ENCODE assay signal across 1 cellular context in the genomic region with DNA sequence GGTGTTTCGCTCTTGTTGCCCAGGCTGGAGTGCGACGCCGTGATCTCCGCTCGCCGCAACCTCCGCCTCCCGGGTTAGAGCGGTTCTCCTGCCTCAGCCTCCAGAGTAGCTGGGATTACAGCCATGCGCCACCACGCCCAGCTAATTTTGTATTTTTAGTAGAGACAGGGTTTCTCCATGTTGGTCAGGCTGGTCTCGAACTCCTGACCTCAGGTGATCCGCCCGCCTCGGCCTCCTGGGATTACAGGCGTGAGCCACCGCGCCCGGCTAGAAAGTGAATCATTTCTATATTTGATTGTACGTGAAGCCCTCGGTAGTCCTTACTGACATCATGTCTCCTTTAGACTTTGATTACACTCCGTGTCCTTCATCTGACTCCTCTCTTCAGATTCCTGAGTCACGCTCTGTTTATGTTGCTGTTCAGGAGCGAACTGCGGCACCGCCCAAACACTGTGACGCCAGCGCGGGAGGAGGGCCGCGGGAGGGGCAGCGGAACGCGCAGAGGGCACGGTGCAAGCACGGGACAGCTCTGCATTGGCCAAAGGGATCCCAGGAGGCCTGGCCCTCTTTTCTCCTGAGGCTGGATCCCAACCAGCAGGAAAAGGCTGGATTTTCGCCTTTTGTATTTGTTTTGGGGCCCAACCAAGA.
TF ChIP-seq lines count a peak whose summit lies in the region.

No MANE protein-coding gene starts in this region.

TF ChIP-seq in K562, 482 proteins besides CTCF, POLR2A, EP300 and RAD21 (continued from another document and continues in another):
- TF ChIP-seq PRPF4 (IDR thresholded peaks at IDR 0.05; ENCODE audit: insufficient read depth, low read depth, low read length, poor library complexity, severe bottlenecking) (no peak), YY1 (IDR thresholded peaks at IDR 0.05; ENCODE audit: borderline replicate concordance in 1 of 3, control insufficient read depth in 1 of 3, extremely low read depth in 1 of 3, insufficient read depth in 3 of 3, insufficient read length in 1 of 3, insufficient replicate concordance in 2 of 3, low read depth in 1 of 3, low read length in 2 of 3) (no peak), E2F1 (CRISPR knock-in tag; IDR thresholded peaks at IDR 0.05) (no peak), HNRNPK (IDR thresholded peaks at IDR 0.05; ENCODE audit: low read depth, low read length, poor library complexity, severe bottlenecking) (no peak), SLC30A9 (CRISPR knock-in tag; IDR thresholded peaks at IDR 0.05) (no peak), TRIM25 (IDR thresholded peaks at IDR 0.05; ENCODE audit: borderline replicate concordance) (no peak), ZNF347 (CRISPR knock-in tag; IDR thresholded peaks at IDR 0.05; ENCODE audit: low read depth) (no peak), NR0B1 (IDR thresholded peaks at IDR 0.05; ENCODE audit: partially characterized antibody) (no peak), ZNF699 (CRISPR knock-in tag; IDR thresholded peaks at IDR 0.05; ENCODE audit: insufficient replicate concordance) (no peak), NR1H2 (CRISPR knock-in tag; IDR thresholded peaks at IDR 0.05) (no peak), MYNN (IDR thresholded peaks at IDR 0.05) (no peak), MYNN (CRISPR knock-in tag; IDR thresholded peaks at IDR 0.05) (no peak), EWSR1 (IDR thresholded peaks at IDR 0.05; ENCODE audit: borderline replicate concordance, low read depth, partially characterized antibody) (no peak), SMARCC2 (IDR thresholded peaks at IDR 0.05; ENCODE audit: low read depth) (no peak), ZNF584 (CRISPR knock-in tag; IDR thresholded peaks at IDR 0.05; ENCODE audit: low read depth) (no peak), CBX2 (IDR thresholded peaks at IDR 0.05; ENCODE audit: insufficient read depth, low read length, poor library complexity, severe bottlenecking) (no peak), NCOR1 (IDR thresholded peaks at IDR 0.05) (peak; percentile 45; the same call in 1 of the 2 replicates), SMARCE1 (IDR thresholded peaks at IDR 0.05) (peak; percentile 41; the same call in 1 of the 2 replicates), BCLAF1 (IDR thresholded peaks at IDR 0.05; ENCODE audit: borderline replicate concordance in 1 of 2, control insufficient read depth in 1 of 2, low read depth in 2 of 2, low read length in 1 of 2) (no peak), ZNF316 (IDR thresholded peaks at IDR 0.05) (peak; percentile 78), ZNF785 (CRISPR knock-in tag; IDR thresholded peaks at IDR 0.05) (no peak), ZNF217 (CRISPR knock-in tag; IDR thresholded peaks at IDR 0.05) (no peak), SRSF3 (IDR thresholded peaks at IDR 0.05; ENCODE audit: insufficient read depth, low read length) (no peak), RCOR1 (IDR thresholded peaks at IDR 0.05; ENCODE audit: borderline replicate concordance in 1 of 2, low read depth in 2 of 2, low read length in 2 of 2) (peak in 1 of 2 experiments; percentile 63; a peak in 2 of 4 replicates), SMC3 (conservative IDR thresholded peaks at IDR 0.05; ENCODE audit: insufficient read depth, low read depth, low read length) (no peak), PHF20 (IDR thresholded peaks at IDR 0.05; ENCODE audit: partially characterized antibody) (no peak), BCL6 (CRISPR knock-in tag; IDR thresholded peaks at IDR 0.05) (no peak), CHAMP1 (IDR thresholded peaks at IDR 0.05) (no peak), IRF2 (CRISPR knock-in tag; IDR thresholded peaks at IDR 0.05) (no peak), KLF1 (tag; IDR thresholded peaks at IDR 0.05) (peak; percentile 61; the same call in 1 of the 2 replicates), ZNF165 (CRISPR knock-in tag; IDR thresholded peaks at IDR 0.05; ENCODE audit: borderline replicate concordance) (no peak), ZNF134 (CRISPR knock-in tag; conservative IDR thresholded peaks at IDR 0.05) (no peak), MAFG (tag; conservative IDR thresholded peaks at IDR 0.05) (peak; percentile 75), OTX1 (CRISPR knock-in tag; IDR thresholded peaks at IDR 0.05) (no peak), DPF2 (IDR thresholded peaks at IDR 0.05) (peak; percentile 72), ARNT (IDR thresholded peaks at IDR 0.05) (0 out of 4 replicates have a peak, but pooled peaks of 1 of the 2 experiments have one; percentile 29), ZBTB34 (CRISPR knock-in tag; IDR thresholded peaks at IDR 0.05) (no peak)
- TF ChIP-seq, protein P1, sequence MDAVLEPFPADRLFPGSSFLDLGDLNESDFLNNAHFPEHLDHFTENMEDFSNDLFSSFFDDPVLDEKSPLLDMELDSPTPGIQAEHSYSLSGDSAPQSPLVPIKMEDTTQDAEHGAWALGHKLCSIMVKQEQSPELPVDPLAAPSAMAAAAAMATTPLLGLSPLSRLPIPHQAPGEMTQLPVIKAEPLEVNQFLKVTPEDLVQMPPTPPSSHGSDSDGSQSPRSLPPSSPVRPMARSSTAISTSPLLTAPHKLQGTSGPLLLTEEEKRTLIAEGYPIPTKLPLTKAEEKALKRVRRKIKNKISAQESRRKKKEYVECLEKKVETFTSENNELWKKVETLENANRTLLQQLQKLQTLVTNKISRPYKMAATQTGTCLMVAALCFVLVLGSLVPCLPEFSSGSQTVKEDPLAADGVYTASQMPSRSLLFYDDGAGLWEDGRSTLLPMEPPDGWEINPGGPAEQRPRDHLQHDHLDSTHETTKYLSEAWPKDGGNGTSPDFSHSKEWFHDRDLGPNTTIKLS (IDR thresholded peaks at IDR 0.05; ENCODE audit: borderline replicate concordance, low read depth), result no peak
- TF ChIP-seq, protein P2, sequence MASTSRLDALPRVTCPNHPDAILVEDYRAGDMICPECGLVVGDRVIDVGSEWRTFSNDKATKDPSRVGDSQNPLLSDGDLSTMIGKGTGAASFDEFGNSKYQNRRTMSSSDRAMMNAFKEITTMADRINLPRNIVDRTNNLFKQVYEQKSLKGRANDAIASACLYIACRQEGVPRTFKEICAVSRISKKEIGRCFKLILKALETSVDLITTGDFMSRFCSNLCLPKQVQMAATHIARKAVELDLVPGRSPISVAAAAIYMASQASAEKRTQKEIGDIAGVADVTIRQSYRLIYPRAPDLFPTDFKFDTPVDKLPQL (IDR thresholded peaks at IDR 0.05; ENCODE audit: extremely low read depth, insufficient read length), result no peak
- TF ChIP-seq, protein P3, sequence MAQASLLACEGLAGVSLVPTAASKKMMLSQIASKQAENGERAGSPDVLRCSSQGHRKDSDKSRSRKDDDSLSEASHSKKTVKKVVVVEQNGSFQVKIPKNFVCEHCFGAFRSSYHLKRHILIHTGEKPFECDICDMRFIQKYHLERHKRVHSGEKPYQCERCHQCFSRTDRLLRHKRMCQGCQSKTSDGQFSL (CRISPR knock-in tag; IDR thresholded peaks at IDR 0.05), result no peak; the same call in 1 of the 2 replicates
- TF ChIP-seq, protein P3 (tag; IDR thresholded peaks at IDR 0.05), result no peak
- TF ChIP-seq, protein P4, sequence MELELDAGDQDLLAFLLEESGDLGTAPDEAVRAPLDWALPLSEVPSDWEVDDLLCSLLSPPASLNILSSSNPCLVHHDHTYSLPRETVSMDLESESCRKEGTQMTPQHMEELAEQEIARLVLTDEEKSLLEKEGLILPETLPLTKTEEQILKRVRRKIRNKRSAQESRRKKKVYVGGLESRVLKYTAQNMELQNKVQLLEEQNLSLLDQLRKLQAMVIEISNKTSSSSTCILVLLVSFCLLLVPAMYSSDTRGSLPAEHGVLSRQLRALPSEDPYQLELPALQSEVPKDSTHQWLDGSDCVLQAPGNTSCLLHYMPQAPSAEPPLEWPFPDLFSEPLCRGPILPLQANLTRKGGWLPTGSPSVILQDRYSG (tag; conservative IDR thresholded peaks at IDR 0.05; ENCODE audit: low read depth), result no peak
- TF ChIP-seq, protein P5, sequence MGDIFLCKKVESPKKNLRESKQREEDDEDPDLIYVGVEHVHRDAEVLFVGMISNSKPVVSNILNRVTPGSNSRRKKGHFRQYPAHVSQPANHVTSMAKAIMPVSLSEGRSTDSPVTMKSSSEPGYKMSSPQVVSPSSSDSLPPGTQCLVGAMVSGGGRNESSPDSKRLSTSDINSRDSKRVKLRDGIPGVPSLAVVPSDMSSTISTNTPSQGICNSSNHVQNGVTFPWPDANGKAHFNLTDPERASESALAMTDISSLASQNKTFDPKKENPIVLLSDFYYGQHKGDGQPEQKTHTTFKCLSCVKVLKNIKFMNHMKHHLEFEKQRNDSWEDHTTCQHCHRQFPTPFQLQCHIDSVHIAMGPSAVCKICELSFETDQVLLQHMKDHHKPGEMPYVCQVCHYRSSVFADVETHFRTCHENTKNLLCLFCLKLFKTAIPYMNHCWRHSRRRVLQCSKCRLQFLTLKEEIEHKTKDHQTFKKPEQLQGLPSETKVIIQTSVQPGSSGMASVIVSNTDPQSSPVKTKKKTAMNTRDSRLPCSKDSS (IDR thresholded peaks at IDR 0.05; ENCODE audit: low read depth, partially characterized antibody), result no peak
